1 cellular context compared by ENCODE assay signal in the genomic region with DNA sequence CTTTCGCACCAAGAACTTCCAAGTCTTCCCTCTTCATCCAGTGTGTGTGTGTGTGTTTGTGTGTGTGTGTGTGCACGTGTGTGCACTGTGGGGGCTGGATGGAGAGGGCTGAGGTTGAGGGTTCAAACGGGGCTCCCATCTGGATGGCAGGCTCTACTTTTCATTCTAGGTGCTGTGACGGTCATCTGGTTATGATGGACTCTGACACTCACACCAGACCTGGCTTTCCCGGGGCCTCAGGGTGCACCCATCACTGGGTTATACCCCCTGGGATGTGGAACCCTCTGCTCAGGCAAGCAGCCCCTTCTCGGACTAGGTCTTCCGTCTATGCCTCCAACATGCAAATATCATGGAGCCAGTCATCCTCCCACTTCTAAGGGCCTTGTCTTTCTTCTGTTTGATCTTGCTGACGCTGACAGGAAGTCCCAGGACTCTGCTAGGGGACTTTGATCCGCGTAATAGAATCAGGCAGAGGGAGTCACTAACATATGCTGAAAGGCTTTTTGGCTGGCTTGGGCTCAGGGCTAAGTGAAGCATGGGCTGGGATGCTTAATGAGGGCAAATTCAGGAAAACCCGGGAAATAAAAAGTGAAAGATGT.
A peak's percentile ranks its signal among the peaks of the same experiment; 100 is the strongest.
TF ChIP-seq lines count a peak whose summit lies in the region.

No MANE protein-coding gene starts in this region.

TF ChIP-seq in HepG2, 621 proteins besides CTCF, POLR2A, EP300 and RAD21 (continued from another document and continues in another):
- TF ChIP-seq, protein P1, sequence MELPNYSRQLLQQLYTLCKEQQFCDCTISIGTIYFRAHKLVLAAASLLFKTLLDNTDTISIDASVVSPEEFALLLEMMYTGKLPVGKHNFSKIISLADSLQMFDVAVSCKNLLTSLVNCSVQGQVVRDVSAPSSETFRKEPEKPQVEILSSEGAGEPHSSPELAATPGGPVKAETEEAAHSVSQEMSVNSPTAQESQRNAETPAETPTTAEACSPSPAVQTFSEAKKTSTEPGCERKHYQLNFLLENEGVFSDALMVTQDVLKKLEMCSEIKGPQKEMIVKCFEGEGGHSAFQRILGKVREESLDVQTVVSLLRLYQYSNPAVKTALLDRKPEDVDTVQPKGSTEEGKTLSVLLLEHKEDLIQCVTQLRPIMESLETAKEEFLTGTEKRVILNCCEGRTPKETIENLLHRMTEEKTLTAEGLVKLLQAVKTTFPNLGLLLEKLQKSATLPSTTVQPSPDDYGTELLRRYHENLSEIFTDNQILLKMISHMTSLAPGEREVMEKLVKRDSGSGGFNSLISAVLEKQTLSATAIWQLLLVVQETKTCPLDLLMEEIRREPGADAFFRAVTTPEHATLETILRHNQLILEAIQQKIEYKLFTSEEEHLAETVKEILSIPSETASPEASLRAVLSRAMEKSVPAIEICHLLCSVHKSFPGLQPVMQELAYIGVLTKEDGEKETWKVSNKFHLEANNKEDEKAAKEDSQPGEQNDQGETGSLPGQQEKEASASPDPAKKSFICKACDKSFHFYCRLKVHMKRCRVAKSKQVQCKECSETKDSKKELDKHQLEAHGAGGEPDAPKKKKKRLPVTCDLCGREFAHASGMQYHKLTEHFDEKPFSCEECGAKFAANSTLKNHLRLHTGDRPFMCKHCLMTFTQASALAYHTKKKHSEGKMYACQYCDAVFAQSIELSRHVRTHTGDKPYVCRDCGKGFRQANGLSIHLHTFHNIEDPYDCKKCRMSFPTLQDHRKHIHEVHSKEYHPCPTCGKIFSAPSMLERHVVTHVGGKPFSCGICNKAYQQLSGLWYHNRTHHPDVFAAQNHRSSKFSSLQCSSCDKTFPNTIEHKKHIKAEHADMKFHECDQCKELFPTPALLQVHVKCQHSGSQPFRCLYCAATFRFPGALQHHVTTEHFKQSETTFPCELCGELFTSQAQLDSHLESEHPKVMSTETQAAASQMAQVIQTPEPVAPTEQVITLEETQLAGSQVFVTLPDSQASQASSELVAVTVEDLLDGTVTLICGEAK (IDR thresholded peaks at IDR 0.05) = no peak
- TF ChIP-seq, protein P1 (CRISPR knock-in tag; IDR thresholded peaks at IDR 0.05) = no peak
- TF ChIP-seq ETV5 (CRISPR knock-in tag; IDR thresholded peaks at IDR 0.05; ENCODE audit: borderline replicate concordance) = peak; percentile 86; the same call in 1 of the 2 replicates
- TF ChIP-seq WIZ (CRISPR knock-in tag; IDR thresholded peaks at IDR 0.05) = no peak
- TF ChIP-seq MEF2D (CRISPR knock-in tag; IDR thresholded peaks at IDR 0.05) = no peak
- no peak for TF ChIP-seq ZNF572 (CRISPR knock-in tag; IDR thresholded peaks at IDR 0.05)
- TF ChIP-seq RELA (CRISPR knock-in tag; IDR thresholded peaks at IDR 0.05) = no peak
- peak; percentile 31; the same call in 1 of the 2 replicates for TF ChIP-seq MIXL1 (CRISPR knock-in tag; IDR thresholded peaks at IDR 0.05)
- TF ChIP-seq IRF2 (CRISPR knock-in tag; IDR thresholded peaks at IDR 0.05) = 0 out of 2 replicates have a peak, but pooled peaks have one; percentile 25
- TF ChIP-seq SAP130 (CRISPR knock-in tag; IDR thresholded peaks at IDR 0.05; ENCODE audit: low read depth) = 0 out of 2 replicates have a peak, but pooled peaks have one; percentile 21
- no peak for TF ChIP-seq FOXC1 (CRISPR knock-in tag; IDR thresholded peaks at IDR 0.05; ENCODE audit: borderline replicate concordance)
- no peak for TF ChIP-seq MAZ (IDR thresholded peaks at IDR 0.05; ENCODE audit: borderline replicate concordance, low read depth, low read length)
- no peak for TF ChIP-seq MAZ (CRISPR knock-in tag; IDR thresholded peaks at IDR 0.05; ENCODE audit: low read depth)
- TF ChIP-seq NCOA1 (CRISPR knock-in tag; IDR thresholded peaks at IDR 0.05) = no peak
- TF ChIP-seq, protein P2, sequence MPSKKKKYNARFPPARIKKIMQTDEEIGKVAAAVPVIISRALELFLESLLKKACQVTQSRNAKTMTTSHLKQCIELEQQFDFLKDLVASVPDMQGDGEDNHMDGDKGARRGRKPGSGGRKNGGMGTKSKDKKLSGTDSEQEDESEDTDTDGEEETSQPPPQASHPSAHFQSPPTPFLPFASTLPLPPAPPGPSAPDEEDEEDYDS (CRISPR knock-in tag; IDR thresholded peaks at IDR 0.05) = no peak
- TF ChIP-seq, protein P3, sequence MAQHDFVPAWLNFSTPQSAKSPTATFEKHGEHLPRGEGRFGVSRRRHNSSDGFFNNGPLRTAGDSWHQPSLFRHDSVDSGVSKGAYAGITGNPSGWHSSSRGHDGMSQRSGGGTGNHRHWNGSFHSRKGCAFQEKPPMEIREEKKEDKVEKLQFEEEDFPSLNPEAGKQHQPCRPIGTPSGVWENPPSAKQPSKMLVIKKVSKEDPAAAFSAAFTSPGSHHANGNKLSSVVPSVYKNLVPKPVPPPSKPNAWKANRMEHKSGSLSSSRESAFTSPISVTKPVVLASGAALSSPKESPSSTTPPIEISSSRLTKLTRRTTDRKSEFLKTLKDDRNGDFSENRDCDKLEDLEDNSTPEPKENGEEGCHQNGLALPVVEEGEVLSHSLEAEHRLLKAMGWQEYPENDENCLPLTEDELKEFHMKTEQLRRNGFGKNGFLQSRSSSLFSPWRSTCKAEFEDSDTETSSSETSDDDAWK (CRISPR knock-in tag; IDR thresholded peaks at IDR 0.05) = no peak
- TF ChIP-seq, protein P4, sequence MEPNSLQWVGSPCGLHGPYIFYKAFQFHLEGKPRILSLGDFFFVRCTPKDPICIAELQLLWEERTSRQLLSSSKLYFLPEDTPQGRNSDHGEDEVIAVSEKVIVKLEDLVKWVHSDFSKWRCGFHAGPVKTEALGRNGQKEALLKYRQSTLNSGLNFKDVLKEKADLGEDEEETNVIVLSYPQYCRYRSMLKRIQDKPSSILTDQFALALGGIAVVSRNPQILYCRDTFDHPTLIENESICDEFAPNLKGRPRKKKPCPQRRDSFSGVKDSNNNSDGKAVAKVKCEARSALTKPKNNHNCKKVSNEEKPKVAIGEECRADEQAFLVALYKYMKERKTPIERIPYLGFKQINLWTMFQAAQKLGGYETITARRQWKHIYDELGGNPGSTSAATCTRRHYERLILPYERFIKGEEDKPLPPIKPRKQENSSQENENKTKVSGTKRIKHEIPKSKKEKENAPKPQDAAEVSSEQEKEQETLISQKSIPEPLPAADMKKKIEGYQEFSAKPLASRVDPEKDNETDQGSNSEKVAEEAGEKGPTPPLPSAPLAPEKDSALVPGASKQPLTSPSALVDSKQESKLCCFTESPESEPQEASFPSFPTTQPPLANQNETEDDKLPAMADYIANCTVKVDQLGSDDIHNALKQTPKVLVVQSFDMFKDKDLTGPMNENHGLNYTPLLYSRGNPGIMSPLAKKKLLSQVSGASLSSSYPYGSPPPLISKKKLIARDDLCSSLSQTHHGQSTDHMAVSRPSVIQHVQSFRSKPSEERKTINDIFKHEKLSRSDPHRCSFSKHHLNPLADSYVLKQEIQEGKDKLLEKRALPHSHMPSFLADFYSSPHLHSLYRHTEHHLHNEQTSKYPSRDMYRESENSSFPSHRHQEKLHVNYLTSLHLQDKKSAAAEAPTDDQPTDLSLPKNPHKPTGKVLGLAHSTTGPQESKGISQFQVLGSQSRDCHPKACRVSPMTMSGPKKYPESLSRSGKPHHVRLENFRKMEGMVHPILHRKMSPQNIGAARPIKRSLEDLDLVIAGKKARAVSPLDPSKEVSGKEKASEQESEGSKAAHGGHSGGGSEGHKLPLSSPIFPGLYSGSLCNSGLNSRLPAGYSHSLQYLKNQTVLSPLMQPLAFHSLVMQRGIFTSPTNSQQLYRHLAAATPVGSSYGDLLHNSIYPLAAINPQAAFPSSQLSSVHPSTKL (CRISPR knock-in tag; IDR thresholded peaks at IDR 0.05) = peak; percentile 51; the same call in 1 of the 2 replicates
- TF ChIP-seq, protein P5, sequence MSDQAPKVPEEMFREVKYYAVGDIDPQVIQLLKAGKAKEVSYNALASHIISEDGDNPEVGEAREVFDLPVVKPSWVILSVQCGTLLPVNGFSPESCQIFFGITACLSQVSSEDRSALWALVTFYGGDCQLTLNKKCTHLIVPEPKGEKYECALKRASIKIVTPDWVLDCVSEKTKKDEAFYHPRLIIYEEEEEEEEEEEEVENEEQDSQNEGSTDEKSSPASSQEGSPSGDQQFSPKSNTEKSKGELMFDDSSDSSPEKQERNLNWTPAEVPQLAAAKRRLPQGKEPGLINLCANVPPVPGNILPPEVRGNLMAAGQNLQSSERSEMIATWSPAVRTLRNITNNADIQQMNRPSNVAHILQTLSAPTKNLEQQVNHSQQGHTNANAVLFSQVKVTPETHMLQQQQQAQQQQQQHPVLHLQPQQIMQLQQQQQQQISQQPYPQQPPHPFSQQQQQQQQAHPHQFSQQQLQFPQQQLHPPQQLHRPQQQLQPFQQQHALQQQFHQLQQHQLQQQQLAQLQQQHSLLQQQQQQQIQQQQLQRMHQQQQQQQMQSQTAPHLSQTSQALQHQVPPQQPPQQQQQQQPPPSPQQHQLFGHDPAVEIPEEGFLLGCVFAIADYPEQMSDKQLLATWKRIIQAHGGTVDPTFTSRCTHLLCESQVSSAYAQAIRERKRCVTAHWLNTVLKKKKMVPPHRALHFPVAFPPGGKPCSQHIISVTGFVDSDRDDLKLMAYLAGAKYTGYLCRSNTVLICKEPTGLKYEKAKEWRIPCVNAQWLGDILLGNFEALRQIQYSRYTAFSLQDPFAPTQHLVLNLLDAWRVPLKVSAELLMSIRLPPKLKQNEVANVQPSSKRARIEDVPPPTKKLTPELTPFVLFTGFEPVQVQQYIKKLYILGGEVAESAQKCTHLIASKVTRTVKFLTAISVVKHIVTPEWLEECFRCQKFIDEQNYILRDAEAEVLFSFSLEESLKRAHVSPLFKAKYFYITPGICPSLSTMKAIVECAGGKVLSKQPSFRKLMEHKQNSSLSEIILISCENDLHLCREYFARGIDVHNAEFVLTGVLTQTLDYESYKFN (CRISPR knock-in tag; conservative IDR thresholded peaks at IDR 0.05) = peak; percentile 30
- TF ChIP-seq, protein P6, sequence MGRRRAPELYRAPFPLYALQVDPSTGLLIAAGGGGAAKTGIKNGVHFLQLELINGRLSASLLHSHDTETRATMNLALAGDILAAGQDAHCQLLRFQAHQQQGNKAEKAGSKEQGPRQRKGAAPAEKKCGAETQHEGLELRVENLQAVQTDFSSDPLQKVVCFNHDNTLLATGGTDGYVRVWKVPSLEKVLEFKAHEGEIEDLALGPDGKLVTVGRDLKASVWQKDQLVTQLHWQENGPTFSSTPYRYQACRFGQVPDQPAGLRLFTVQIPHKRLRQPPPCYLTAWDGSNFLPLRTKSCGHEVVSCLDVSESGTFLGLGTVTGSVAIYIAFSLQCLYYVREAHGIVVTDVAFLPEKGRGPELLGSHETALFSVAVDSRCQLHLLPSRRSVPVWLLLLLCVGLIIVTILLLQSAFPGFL (CRISPR knock-in tag; IDR thresholded peaks at IDR 0.05) = no peak
- TF ChIP-seq ZZZ3 (CRISPR knock-in tag; IDR thresholded peaks at IDR 0.05; ENCODE audit: borderline replicate concordance) = no peak
- 0 out of 2 replicates have a peak, but pooled peaks have one; percentile 3 for TF ChIP-seq CREB1 (IDR thresholded peaks at IDR 0.05)
- TF ChIP-seq CREB1 (CRISPR knock-in tag; IDR thresholded peaks at IDR 0.05) = peak; percentile 64
- TF ChIP-seq, protein P7, sequence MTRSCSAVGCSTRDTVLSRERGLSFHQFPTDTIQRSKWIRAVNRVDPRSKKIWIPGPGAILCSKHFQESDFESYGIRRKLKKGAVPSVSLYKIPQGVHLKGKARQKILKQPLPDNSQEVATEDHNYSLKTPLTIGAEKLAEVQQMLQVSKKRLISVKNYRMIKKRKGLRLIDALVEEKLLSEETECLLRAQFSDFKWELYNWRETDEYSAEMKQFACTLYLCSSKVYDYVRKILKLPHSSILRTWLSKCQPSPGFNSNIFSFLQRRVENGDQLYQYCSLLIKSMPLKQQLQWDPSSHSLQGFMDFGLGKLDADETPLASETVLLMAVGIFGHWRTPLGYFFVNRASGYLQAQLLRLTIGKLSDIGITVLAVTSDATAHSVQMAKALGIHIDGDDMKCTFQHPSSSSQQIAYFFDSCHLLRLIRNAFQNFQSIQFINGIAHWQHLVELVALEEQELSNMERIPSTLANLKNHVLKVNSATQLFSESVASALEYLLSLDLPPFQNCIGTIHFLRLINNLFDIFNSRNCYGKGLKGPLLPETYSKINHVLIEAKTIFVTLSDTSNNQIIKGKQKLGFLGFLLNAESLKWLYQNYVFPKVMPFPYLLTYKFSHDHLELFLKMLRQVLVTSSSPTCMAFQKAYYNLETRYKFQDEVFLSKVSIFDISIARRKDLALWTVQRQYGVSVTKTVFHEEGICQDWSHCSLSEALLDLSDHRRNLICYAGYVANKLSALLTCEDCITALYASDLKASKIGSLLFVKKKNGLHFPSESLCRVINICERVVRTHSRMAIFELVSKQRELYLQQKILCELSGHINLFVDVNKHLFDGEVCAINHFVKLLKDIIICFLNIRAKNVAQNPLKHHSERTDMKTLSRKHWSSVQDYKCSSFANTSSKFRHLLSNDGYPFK (CRISPR knock-in tag; IDR thresholded peaks at IDR 0.05; ENCODE audit: borderline replicate concordance) = no peak
- TF ChIP-seq, protein P8, sequence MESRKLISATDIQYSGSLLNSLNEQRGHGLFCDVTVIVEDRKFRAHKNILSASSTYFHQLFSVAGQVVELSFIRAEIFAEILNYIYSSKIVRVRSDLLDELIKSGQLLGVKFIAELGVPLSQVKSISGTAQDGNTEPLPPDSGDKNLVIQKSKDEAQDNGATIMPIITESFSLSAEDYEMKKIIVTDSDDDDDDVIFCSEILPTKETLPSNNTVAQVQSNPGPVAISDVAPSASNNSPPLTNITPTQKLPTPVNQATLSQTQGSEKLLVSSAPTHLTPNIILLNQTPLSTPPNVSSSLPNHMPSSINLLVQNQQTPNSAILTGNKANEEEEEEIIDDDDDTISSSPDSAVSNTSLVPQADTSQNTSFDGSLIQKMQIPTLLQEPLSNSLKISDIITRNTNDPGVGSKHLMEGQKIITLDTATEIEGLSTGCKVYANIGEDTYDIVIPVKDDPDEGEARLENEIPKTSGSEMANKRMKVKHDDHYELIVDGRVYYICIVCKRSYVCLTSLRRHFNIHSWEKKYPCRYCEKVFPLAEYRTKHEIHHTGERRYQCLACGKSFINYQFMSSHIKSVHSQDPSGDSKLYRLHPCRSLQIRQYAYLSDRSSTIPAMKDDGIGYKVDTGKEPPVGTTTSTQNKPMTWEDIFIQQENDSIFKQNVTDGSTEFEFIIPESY (CRISPR knock-in tag; IDR thresholded peaks at IDR 0.05) = peak; percentile 44; the same call in 1 of the 2 replicates
- TF ChIP-seq TCF7 (IDR thresholded peaks at IDR 0.05; ENCODE audit: low read depth) = peak; percentile 72; the same call in 1 of the 2 replicates
